8 cellular contexts compared by ENCODE assay signal in the genomic region with DNA sequence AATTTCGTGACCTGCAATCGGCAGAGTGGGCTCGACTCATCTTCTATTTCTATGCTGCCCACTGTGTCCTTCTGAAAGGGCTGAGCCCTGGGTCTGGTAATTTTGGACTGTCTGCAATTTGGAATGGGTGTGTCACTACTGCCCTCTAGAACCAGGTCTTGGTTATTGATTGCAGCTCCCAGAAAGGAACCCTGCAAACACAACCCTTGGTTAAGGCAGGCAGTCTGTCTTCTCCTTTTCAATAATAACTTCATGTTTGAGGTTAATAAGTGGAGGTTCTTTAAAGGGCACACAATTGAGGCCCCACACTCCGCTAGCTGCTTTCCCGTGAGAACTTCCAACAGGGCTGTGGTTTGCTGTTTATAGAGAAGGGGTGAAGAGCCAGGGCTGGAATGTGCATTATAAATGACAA.
A peak's percentile ranks its signal among the peaks of the same experiment; 100 is the strongest.
DNase-seq lines count a peak whose midpoint lies in the region; ATAC-seq and TF ChIP-seq lines count a peak whose summit lies in the region.

No MANE protein-coding gene starts in this region.

- H3K36me3 ChIP-seq in ascending aorta: no peaks in the 10 kb centered on the region

- H3K9me3 ChIP-seq in ascending aorta: no peaks in the 10 kb centered on the region

- DNase-seq in GM12864 (ENCODE audit: low read depth) (no peak), NOMO-1 treated with DMSO at 0.1 percent for 48 hours (lab: John Stamatoyannopoulos, UW; ENCODE audit: unreplicated experiment) (peak; percentile 97), fibroblast of gingiva (ENCODE audit: low read depth) (peak; percentile 47), ascending aorta (ENCODE audit: low spot score in 2 of 2) (no peak), iPS-NIHi7 (ENCODE audit: extremely low spot score) (no peak)
- DNase-seq in stimulated activated CD4-positive, alpha-beta T cell treated with anti-CD3 and anti-CD28 coated beads, Interleukin-1b, Interleukin-23, amount 100 ng/mL, for 48 hours: no peak

- no peaks in the 10 kb centered on the region for H3K27me3 ChIP-seq in ascending aorta

- no peak overlapping the region for H3K4me3 ChIP-seq in GM12864 (ENCODE audit: low read depth, low read length)
- no peak overlapping the region for H3K4me3 ChIP-seq in ascending aorta

- H3K27ac ChIP-seq in ascending aorta: no peak overlapping the region

- intact Hi-C loops in ascending aorta (cut with DNase I): no loop called here

- TF ChIP-seq CTCF in GM12864 (IDR thresholded peaks at IDR 0.05; ENCODE audit: low read depth, low read length, missing control alignments) (peak; percentile 56), ascending aorta (IDR thresholded peaks at IDR 0.05) (peak in 1 of 3 experiments; percentile 36)

- ATAC-seq in GM21786 (IDR thresholded peaks at IDR 0.05; ENCODE audit: unreplicated experiment) (peak; percentile 62), GM18867 (IDR thresholded peaks at IDR 0.05; ENCODE audit: unreplicated experiment) (no peak)

- H3K4me1 ChIP-seq in ascending aorta: no peaks in the 10 kb centered on the region

Comparison
In these comparisons a context has a peak if more than half of its experiments do, and no peak if none do; other contexts are left out.
1. DNase-seq: peak in NOMO-1 treated with DMSO at 0.1 percent for 48 hours (single experiment) and fibroblast of gingiva (single experiment); none in GM12864 (single experiment), ascending aorta (0 of 2), iPS-NIHi7 (single experiment) and stimulated activated CD4-positive, alpha-beta T cell treated with anti-CD3 and anti-CD28 coated beads, Interleukin-1b, Interleukin-23, amount 100 ng/mL, for 48 hours (single experiment).